ENCODE assay signal across 30 cellular contexts in the genomic region with DNA sequence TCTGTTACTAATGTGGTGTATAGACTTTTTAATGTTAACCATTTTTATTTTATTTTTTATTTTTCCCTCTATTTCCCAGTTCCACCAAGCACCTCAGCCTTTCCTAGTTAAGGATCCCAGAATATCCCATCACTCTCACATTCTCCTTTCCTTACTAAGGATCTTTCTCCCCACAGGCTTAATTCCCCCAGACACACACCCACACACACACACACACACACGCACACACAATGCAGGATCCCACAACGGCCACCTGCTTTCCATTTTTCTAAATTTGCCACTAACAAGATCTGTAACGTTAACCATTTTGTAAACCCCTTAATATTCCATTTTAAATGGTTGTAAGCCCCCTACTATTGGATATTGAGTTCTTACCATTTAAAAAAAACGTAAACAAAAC.
"Had no signal": no experiment of that assay in that cellular context is flagged by ENCODE, and none has a peak within 500 bp of the region (broad histone marks: within the 10 kb centered on the region; RNA-seq: fewer than 3 reads in every experiment).

No MANE protein-coding gene starts in this region.

- H3K27ac Mint-ChIP-seq: activated CD4-positive, alpha-beta memory T cell treated with anti-CD3 and anti-CD28 coated beads for 36 hours; activated CD4-positive, alpha-beta T cell treated with anti-CD3 and anti-CD28 coated beads for 36 hours; activated CD4-positive, alpha-beta T cell treated with anti-CD3 and anti-CD28 coated beads, Interleukin-2, amount 10 ng/mL, durations not matched to agents 24 days and 14 days; activated CD8-positive, alpha-beta memory T cell treated with anti-CD3 and anti-CD28 coated beads, Interleukin-2, amount 10 ng/mL, durations not matched to agents 7 days and 5 days; activated CD8-positive, alpha-beta T cell treated with anti-CD3 and anti-CD28 coated beads, Interleukin-2, amount 10 ng/mL, durations not matched to agents 7 days and 5 days; activated naive CD4-positive, alpha-beta T cell treated with anti-CD3 and anti-CD28 coated beads for 36 hours; activated naive CD4-positive, alpha-beta T cell treated with anti-CD3 and anti-CD28 coated beads, Interleukin-2, amount 50 U/mL, for 24 hours; activated naive CD8-positive, alpha-beta T cell treated with anti-CD3 and anti-CD28 coated beads, Interleukin-2, amount 10 ng/mL, durations not matched to agents 7 days and 5 days; activated T-helper 1 cell treated with anti-CD3 and anti-CD28 coated beads, Interleukin-12 subunit alpha, Interleukin-12 subunit beta, Interleukin-2, Interleukin-4 antibody, amounts not matched to agents 30 ng/mL and 10 ng/mL and 1 ng/mL, durations not matched to agents 14 hours and 24 hours and 36 hours; activated T-helper 2 cell treated with anti-CD3 and anti-CD28 coated beads, Interferon-gamma antibody, Interleukin-2, Interleukin-4, amounts not matched to agents 10 μg/mL and 5 μg/mL and 100 μg/mL, durations not matched to agents 14 hours and 24 hours and 36 hours; T-helper 17 cell; T-helper 2 cell treated with Interferon-gamma antibody and Interleukin-4, amounts not matched to agents 5 μg/mL and 100 μg/mL, for 36 hours had no signal

- H3K27me3 Mint-ChIP-seq: activated CD4-positive, alpha-beta memory T cell treated with anti-CD3 and anti-CD28 coated beads for 36 hours; activated CD4-positive, alpha-beta T cell treated with anti-CD3 and anti-CD28 coated beads for 36 hours; activated CD4-positive, alpha-beta T cell treated with anti-CD3 and anti-CD28 coated beads, Interleukin-2, amount 10 ng/mL, durations not matched to agents 24 days and 14 days; activated CD8-positive, alpha-beta memory T cell treated with anti-CD3 and anti-CD28 coated beads, Interleukin-2, amount 10 ng/mL, durations not matched to agents 7 days and 5 days; activated naive CD4-positive, alpha-beta T cell treated with anti-CD3 and anti-CD28 coated beads, Interleukin-2, amount 50 U/mL, for 24 hours; activated naive CD8-positive, alpha-beta T cell treated with anti-CD3 and anti-CD28 coated beads, Interleukin-2, amount 10 ng/mL, durations not matched to agents 7 days and 5 days; central memory CD8-positive, alpha-beta T cell; T-helper 17 cell had no signal

- H3K36me3 Mint-ChIP-seq: activated CD4-positive, alpha-beta memory T cell treated with anti-CD3 and anti-CD28 coated beads for 36 hours; activated CD8-positive, alpha-beta memory T cell treated with anti-CD3 and anti-CD28 coated beads, Interleukin-2, amount 10 ng/mL, durations not matched to agents 7 days and 5 days; activated naive CD4-positive, alpha-beta T cell treated with anti-CD3 and anti-CD28 coated beads, Interleukin-2, amount 50 U/mL, for 24 hours; activated naive CD8-positive, alpha-beta T cell treated with anti-CD3 and anti-CD28 coated beads, Interleukin-2, amount 10 ng/mL, durations not matched to agents 7 days and 5 days had no signal

- H3K4me3 Mint-ChIP-seq: activated CD4-positive, alpha-beta memory T cell treated with anti-CD3 and anti-CD28 coated beads for 36 hours; activated CD4-positive, alpha-beta T cell treated with anti-CD3 and anti-CD28 coated beads for 36 hours; activated CD4-positive, alpha-beta T cell treated with anti-CD3 and anti-CD28 coated beads, Interleukin-2, amount 10 ng/mL, durations not matched to agents 24 days and 14 days; activated CD8-positive, alpha-beta memory T cell treated with anti-CD3 and anti-CD28 coated beads, Interleukin-2, amount 10 ng/mL, durations not matched to agents 7 days and 5 days; activated CD8-positive, alpha-beta T cell treated with anti-CD3 and anti-CD28 coated beads, Interleukin-2, amount 10 ng/mL, durations not matched to agents 7 days and 5 days; activated naive CD4-positive, alpha-beta T cell treated with anti-CD3 and anti-CD28 coated beads for 36 hours; activated naive CD4-positive, alpha-beta T cell treated with anti-CD3 and anti-CD28 coated beads, Interleukin-2, amount 50 U/mL, for 24 hours; activated naive CD8-positive, alpha-beta T cell treated with anti-CD3 and anti-CD28 coated beads, Interleukin-2, amount 10 ng/mL, durations not matched to agents 7 days and 5 days; activated T-helper 1 cell treated with anti-CD3 and anti-CD28 coated beads, Interleukin-12 subunit alpha, Interleukin-12 subunit beta, Interleukin-2, Interleukin-4 antibody, amounts not matched to agents 30 ng/mL and 10 ng/mL and 1 ng/mL, durations not matched to agents 14 hours and 24 hours and 36 hours; central memory CD8-positive, alpha-beta T cell; T-helper 17 cell; T-helper 2 cell treated with Interferon-gamma antibody and Interleukin-4, amounts not matched to agents 5 μg/mL and 100 μg/mL, for 36 hours had no signal

- H3K27ac ChIP-seq: brain microvascular endothelial cell had no signal

- H3K9me3 Mint-ChIP-seq: activated CD4-positive, alpha-beta T cell treated with anti-CD3 and anti-CD28 coated beads, Interleukin-2, amount 10 ng/mL, durations not matched to agents 24 days and 14 days; activated T-helper 1 cell treated with anti-CD3 and anti-CD28 coated beads, Interleukin-12 subunit alpha, Interleukin-12 subunit beta, Interleukin-2, Interleukin-4 antibody, amounts not matched to agents 30 ng/mL and 10 ng/mL and 1 ng/mL, durations not matched to agents 14 hours and 24 hours and 36 hours had no signal

- FAIRE-seq: astrocyte, bronchial epithelial cell had no signal

- H3K27me3 ChIP-seq: brain microvascular endothelial cell had no signal

- DNase-seq: activated CD4-positive, alpha-beta memory T cell treated with anti-CD3 and anti-CD28 coated beads for 36 hours; activated CD4-positive, alpha-beta T cell treated with anti-CD3 and anti-CD28 coated beads for 36 hours; activated CD4-positive, alpha-beta T cell treated with anti-CD3 and anti-CD28 coated beads, Interleukin-2, amount 10 ng/mL, durations not matched to agents 24 days and 14 days; activated CD4-positive, CD25-positive, alpha-beta regulatory T cell; activated CD4-positive, CD25-positive, alpha-beta regulatory T cell treated with anti-CD3 and anti-CD28 coated beads, Interleukin-2, amount 50 U/mL, for 72 hours; activated CD8-positive, alpha-beta memory T cell treated with anti-CD3 and anti-CD28 coated beads, Interleukin-2, amount 10 ng/mL, durations not matched to agents 7 days and 5 days; activated CD8-positive, alpha-beta memory T cell treated with anti-CD3 and anti-CD28 coated beads, Interleukin-2, amount 50 U/mL, for 4 hours; activated CD8-positive, alpha-beta T cell treated with anti-CD3 and anti-CD28 coated beads, Interleukin-2, amount 10 ng/mL, durations not matched to agents 7 days and 5 days; activated effector memory CD4-positive, alpha-beta T cell treated with anti-CD3 and anti-CD28 coated beads, Interleukin-2, amount 50 U/mL, for 16 hours; activated naive CD4-positive, alpha-beta T cell treated with anti-CD3 and anti-CD28 coated beads for 36 hours; activated naive CD8-positive, alpha-beta T cell treated with anti-CD3 and anti-CD28 coated beads, Interleukin-2, amount 10 ng/mL, durations not matched to agents 7 days and 5 days; activated T-cell treated with anti-CD3 and anti-CD28 coated beads, Interleukin-2, amount 50 U/mL, for 1 hour; activated T-cell treated with anti-CD3 and anti-CD28 coated beads, Interleukin-2, amount 50 U/mL, for 48 hours; amniotic stem cell; anterior cingulate cortex; brain microvascular endothelial cell; cortex of kidney; effector CD8-positive, alpha-beta T cell; foreskin fibroblast; head of caudate nucleus; T-helper 1 cell; T-helper 17 cell; T1000 had no signal

- H3K4me1 Mint-ChIP-seq: activated CD4-positive, alpha-beta T cell treated with anti-CD3 and anti-CD28 coated beads for 36 hours; activated CD4-positive, alpha-beta T cell treated with anti-CD3 and anti-CD28 coated beads, Interleukin-2, amount 10 ng/mL, durations not matched to agents 24 days and 14 days; activated CD8-positive, alpha-beta memory T cell treated with anti-CD3 and anti-CD28 coated beads, Interleukin-2, amount 10 ng/mL, durations not matched to agents 7 days and 5 days; activated naive CD4-positive, alpha-beta T cell treated with anti-CD3 and anti-CD28 coated beads, Interleukin-2, amount 50 U/mL, for 24 hours; activated naive CD8-positive, alpha-beta T cell treated with anti-CD3 and anti-CD28 coated beads, Interleukin-2, amount 10 ng/mL, durations not matched to agents 7 days and 5 days; central memory CD8-positive, alpha-beta T cell; T-helper 17 cell had no signal

- H3K36me3 ChIP-seq: brain microvascular endothelial cell had no signal
